In the genomic region with DNA sequence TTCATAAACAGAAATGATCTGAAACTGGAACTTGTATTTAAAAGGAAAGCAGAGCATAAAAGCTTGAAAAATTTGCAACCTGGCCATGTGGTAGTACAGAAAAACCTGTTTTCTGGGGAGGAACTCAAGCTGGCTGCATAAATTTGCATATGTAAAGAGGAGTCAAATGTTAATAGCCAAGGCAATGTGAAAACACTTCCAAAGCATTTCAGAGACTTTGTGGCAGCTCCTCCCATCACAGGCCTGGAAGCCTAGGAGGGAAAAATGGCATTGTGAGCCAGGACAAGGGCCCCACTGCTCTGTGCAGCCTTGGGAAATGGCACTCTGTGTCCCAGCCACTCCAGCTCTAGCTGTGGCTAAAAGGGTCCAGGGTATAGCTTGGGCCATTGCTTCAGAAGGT, we compare ENCODE assay signal across 1 cellular context.
TF ChIP-seq lines count a peak whose summit lies in the region.

No MANE protein-coding gene starts in this region.

TF ChIP-seq in WTC11, 78 proteins besides CTCF, POLR2A, EP300 and RAD21 (continued from another document):
- TF ChIP-seq, protein P1, sequence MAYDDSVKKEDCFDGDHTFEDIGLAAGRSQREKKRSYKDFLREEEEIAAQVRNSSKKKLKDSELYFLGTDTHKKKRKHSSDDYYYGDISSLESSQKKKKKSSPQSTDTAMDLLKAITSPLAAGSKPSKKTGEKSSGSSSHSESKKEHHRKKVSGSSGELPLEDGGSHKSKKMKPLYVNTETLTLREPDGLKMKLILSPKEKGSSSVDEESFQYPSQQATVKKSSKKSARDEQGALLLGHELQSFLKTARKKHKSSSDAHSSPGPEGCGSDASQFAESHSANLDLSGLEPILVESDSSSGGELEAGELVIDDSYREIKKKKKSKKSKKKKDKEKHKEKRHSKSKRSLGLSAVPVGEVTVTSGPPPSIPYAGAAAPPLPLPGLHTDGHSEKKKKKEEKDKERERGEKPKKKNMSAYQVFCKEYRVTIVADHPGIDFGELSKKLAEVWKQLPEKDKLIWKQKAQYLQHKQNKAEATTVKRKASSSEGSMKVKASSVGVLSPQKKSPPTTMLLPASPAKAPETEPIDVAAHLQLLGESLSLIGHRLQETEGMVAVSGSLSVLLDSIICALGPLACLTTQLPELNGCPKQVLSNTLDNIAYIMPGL (CRISPR knock-in tag; IDR thresholded peaks at IDR 0.05), result no peak
- TF ChIP-seq NFE2L1 (CRISPR knock-in tag; IDR thresholded peaks at IDR 0.05) (no peak), EMX1 (CRISPR knock-in tag; IDR thresholded peaks at IDR 0.05) (no peak), ZNF219 (CRISPR knock-in tag; IDR thresholded peaks at IDR 0.05; ENCODE audit: borderline replicate concordance) (no peak), ATF1 (CRISPR knock-in tag; IDR thresholded peaks at IDR 0.05) (no peak)
